ENCODE assay signal across 27 cellular contexts in the genomic region with DNA sequence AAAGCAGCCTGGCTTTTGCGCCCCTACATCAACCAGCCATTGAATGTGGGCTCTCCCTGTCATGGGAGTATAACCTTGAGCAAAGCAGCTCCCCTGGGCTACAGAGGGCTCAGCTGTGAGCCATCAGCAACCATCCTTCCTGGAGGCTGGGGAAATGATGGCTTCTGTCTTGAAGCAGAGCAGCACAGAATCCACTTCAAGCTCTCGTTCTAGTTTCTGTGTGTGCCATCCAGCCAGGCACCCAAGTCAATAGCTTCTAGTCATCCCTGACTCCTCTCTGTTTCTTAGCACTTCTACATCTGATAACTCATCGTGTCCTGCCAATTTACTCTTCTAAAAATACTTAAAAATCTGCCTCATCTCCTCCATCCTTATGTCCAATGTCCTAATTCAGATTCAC.
"Had no signal": no experiment of that assay in that cellular context is flagged by ENCODE, and none has a peak within 500 bp of the region (broad histone marks: within the 10 kb centered on the region; RNA-seq: fewer than 3 reads in every experiment).

No MANE protein-coding gene starts in this region.

- DNase-seq: islet precursor cell; left ventricle myocardium inferior; midbrain; naive thymus-derived CD8-positive, alpha-beta T cell; nucleus accumbens; pancreas; retina; right cardiac atrium; stimulated activated CD4-positive, alpha-beta T cell treated with anti-CD3 and anti-CD28 coated beads, Interleukin-12 subunit alpha, Interleukin-12 subunit beta, amount 100 ng/mL, for 4 hours; stimulated activated CD4-positive, alpha-beta T cell treated with anti-CD3 and anti-CD28 coated beads, Interleukin-15, amount 100 ng/mL, for 24 hours; stimulated activated CD4-positive, alpha-beta T cell treated with anti-CD3 and anti-CD28 coated beads, Interleukin-2, amount 100 ng/mL, for 24 hours; stimulated activated CD4-positive, alpha-beta T cell treated with anti-CD3 and anti-CD28 coated beads, Interleukin-4, amount 100 ng/mL, for 1 hour; stimulated activated naive CD4-positive, alpha-beta T cell; substantia nigra; testis; thyroid gland; transverse colon; upper lobe of left lung had no signal

- H3K4me1 Mint-ChIP-seq: nephron, neural crest cell had no signal

- H3K4me3 ChIP-seq: hepatocyte, left ventricle myocardium inferior, lung, pancreas, prostate gland, skin epidermis, testis, thyroid gland, transverse colon, upper lobe of left lung, vagina had no signal

- H3K27ac ChIP-seq: hepatocyte, left ventricle myocardium inferior, pancreas, prostate gland, skin epidermis, testis, thyroid gland, transverse colon, upper lobe of left lung, vagina had no signal

- H3K27ac Mint-ChIP-seq: nephron; stimulated activated naive CD8-positive, alpha-beta T cell treated with anti-CD3 and anti-CD28 coated beads, Interleukin-15, Interleukin-2, amounts not matched to agents 100 ng/mL and 50 ng/mL, for 24 hours had no signal

- H3K27me3 ChIP-seq: hepatocyte, pancreas, testis, thyroid gland, transverse colon, upper lobe of left lung, vagina had no signal

- H3K4me3 Mint-ChIP-seq: naive thymus-derived CD8-positive, alpha-beta T cell; nephron; neural crest cell; stimulated activated naive CD8-positive, alpha-beta T cell treated with anti-CD3 and anti-CD28 coated beads, Interleukin-15, Interleukin-2, amounts not matched to agents 100 ng/mL and 50 ng/mL, for 24 hours had no signal

- ATAC-seq: naive thymus-derived CD8-positive, alpha-beta T cell; pancreas; right cardiac atrium; sciatic nerve had no signal

- H3K27me3 Mint-ChIP-seq: naive thymus-derived CD8-positive, alpha-beta T cell; stimulated activated naive CD8-positive, alpha-beta T cell treated with anti-CD3 and anti-CD28 coated beads, Interleukin-15, Interleukin-2, amounts not matched to agents 100 ng/mL and 50 ng/mL, for 24 hours had no signal
